ENCODE assay signal across 10 cellular contexts in genomic region chr17:67942810-67943209, GRCh38. TPM values are rescaled to one million over a fixed set of nuclear protein-coding genes. Genes with fewer than 3 reads are reported as not detected.
DNase-seq lines count a peak whose midpoint lies in the region; ATAC-seq and TF ChIP-seq lines count a peak whose summit lies in the region.
"Had no signal": no experiment of that assay in that cellular context is flagged by ENCODE, and none has a peak within 500 bp of the region (broad histone marks: within the 10 kb centered on the region; RNA-seq: fewer than 3 reads in every experiment).

No MANE protein-coding gene starts in this region.

- no peak for ATAC-seq in right cardiac atrium
- ATAC-seq: naive thymus-derived CD8-positive, alpha-beta T cell had no signal

- H3K4me1 ChIP-seq in cardiac muscle cell (ENCODE audit: low read depth) (no peaks in the 10 kb centered on the region), right cardiac atrium (ENCODE audit: control insufficient read depth, insufficient read depth, low read length) (no peaks in the 10 kb centered on the region)

- no peaks in the 10 kb centered on the region for H3K27me3 ChIP-seq in cardiac muscle cell
- H3K27me3 ChIP-seq in right cardiac atrium (ENCODE audit: control insufficient read depth, insufficient read depth) = no peaks in the 10 kb centered on the region

- peak; percentile 7 to 26 for DNase-seq in cardiac muscle cell (ENCODE audit: low read depth in 1 of 2, low spot score in 1 of 2)
- DNase-seq in right cardiac atrium = no peak
- DNase-seq in NCI-H69 (lab: John Stamatoyannopoulos, UW) = peak; percentile 16
- DNase-seq in epithelial cell of proximal tubule (ENCODE audit: low read depth) = no peak
- no peak for DNase-seq in type B pancreatic cell (ENCODE audit: extremely low spot score, unreplicated experiment)
- no peak for DNase-seq in cerebellar nuclear complex (lab: John Stamatoyannopoulos, UW)
- no peak for DNase-seq in DMS114 treated with DMSO at 0.1 percent for 48 hours (lab: John Stamatoyannopoulos, UW; ENCODE audit: unreplicated experiment)
- no peak for DNase-seq in mucosa of gallbladder (ENCODE audit: low spot score)
- DNase-seq: NCI-H1694 treated with DMSO at 0.1 percent for 48 hours had no signal

- no peaks in the 10 kb centered on the region for H3K9me3 Mint-ChIP-seq in type B pancreatic cell
- H3K9me3 Mint-ChIP-seq: naive thymus-derived CD8-positive, alpha-beta T cell had no signal

- intact Hi-C loops in right cardiac atrium (cut with DNase I) = no loop called here

- no peak overlapping the region for H3K27ac ChIP-seq in cardiac muscle cell
- H3K27ac ChIP-seq in right cardiac atrium (ENCODE audit: low read length) = no peak overlapping the region

- TF ChIP-seq CTCF in cardiac muscle cell (IDR thresholded peaks at IDR 0.05; ENCODE audit: low read depth, low read length) (peak; percentile 48), epithelial cell of proximal tubule (conservative IDR thresholded peaks at IDR 0.05; ENCODE audit: low read depth, low read length) (peak; percentile 63), type B pancreatic cell (conservative IDR thresholded peaks at IDR 0.05) (peak; percentile 61)

- H3K4me1 Mint-ChIP-seq in type B pancreatic cell (ENCODE audit: unreplicated experiment) = no peaks in the 10 kb centered on the region

- no peak overlapping the region for H3K27ac Mint-ChIP-seq in type B pancreatic cell

- H3K27me3 Mint-ChIP-seq in type B pancreatic cell = no peaks in the 10 kb centered on the region
- H3K27me3 Mint-ChIP-seq: naive thymus-derived CD8-positive, alpha-beta T cell had no signal

- H3K9me3 ChIP-seq in cardiac muscle cell (ENCODE audit: low read depth) (no peaks in the 10 kb centered on the region), right cardiac atrium (ENCODE audit: control insufficient read depth, low read length) (no peaks in the 10 kb centered on the region)

- H3K4me3 Mint-ChIP-seq in type B pancreatic cell = no peak overlapping the region
- H3K4me3 Mint-ChIP-seq: naive thymus-derived CD8-positive, alpha-beta T cell had no signal

- H3K36me3 Mint-ChIP-seq in type B pancreatic cell = peaks cover 36% of the 10 kb centered on the region

- peaks cover 77% of the 10 kb centered on the region for H3K36me3 ChIP-seq in cardiac muscle cell

- WGBS in right cardiac atrium = 78% methylated on average over 3 of the region's 3 CpGs

- H3K4me3 ChIP-seq in cardiac muscle cell (no peak overlapping the region), right cardiac atrium (ENCODE audit: low read length) (no peak overlapping the region), epithelial cell of proximal tubule (ENCODE audit: low read depth, low read length) (no peak overlapping the region)

RNA-seq across cellular contexts. Expression of gene C17orf58, which starts 53.5 kb away (rescaled TPM):
- total RNA-seq in cardiac muscle cell (10.4 and 13.5 TPM in 2 replicates), right cardiac atrium (1 to 10 TPM; 5.9 to 7.4 (median 6.9) TPM), epithelial cell of proximal tubule (13.8 and 14.5 TPM in 2 replicates), type B pancreatic cell (ENCODE audit: low replicate concordance) (8.1 and 8.8 TPM in 2 replicates), mucosa of gallbladder (10.0 TPM)
- polyA plus RNA-seq in cardiac muscle cell (13.5 and 24.1 TPM in 2 replicates), right cardiac atrium (12.0 TPM)

Comparison
In these comparisons a context has a peak if more than half of its experiments do, and no peak if none do; other contexts are left out.
1. DNase-seq: peak in cardiac muscle cell (2 of 2) and NCI-H69 (single experiment); none in right cardiac atrium (0 of 3), epithelial cell of proximal tubule (single experiment), type B pancreatic cell (single experiment), cerebellar nuclear complex (0 of 2), DMS114 treated with DMSO at 0.1 percent for 48 hours (single experiment) and mucosa of gallbladder (single experiment).
2. Peak in every context shown above with its lines, with median percentiles within 50 percentile points of each other: CTCF ChIP-seq.